ENCODE assay signal across 8 cellular contexts in genomic region chr7:38908759-38909335, GRCh38. TPM values are rescaled to one million over a fixed set of nuclear protein-coding genes. Genes with fewer than 3 reads are reported as not detected.
DNase-seq lines count a peak whose midpoint lies in the region; ATAC-seq and TF ChIP-seq lines count a peak whose summit lies in the region.

Gene VPS41 (minus strand): TSS chr7:38909191. CDS start chr7:38909174, 17 bp downstream.

- peaks cover 22% of the 10 kb centered on the region for H3K79me2 ChIP-seq in OCI-LY1 (ENCODE audit: insufficient read depth, low read length)

- H3K9me3 Mint-ChIP-seq in Calu3 (ENCODE audit: low read depth, unreplicated experiment): no peaks in the 10 kb centered on the region

- no peaks in the 10 kb centered on the region for H3K27me3 Mint-ChIP-seq in Calu3 (ENCODE audit: unreplicated experiment)

- no peaks in the 10 kb centered on the region for H3K27me3 ChIP-seq in OCI-LY1 (ENCODE audit: insufficient read depth, low read length)
- no peaks in the 10 kb centered on the region for H3K27me3 ChIP-seq in mucosa of rectum (ENCODE audit: control insufficient read depth in 2 of 2, insufficient read depth in 2 of 2, low read length in 2 of 2)

- H3K4me3 ChIP-seq in OCI-LY1 (ENCODE audit: low read depth, low read length, poor library complexity, severe bottlenecking) (peak within 1 kb of the TSS; percentile 79), epithelial cell of proximal tubule (ENCODE audit: low read depth, low read length) (peak within 1 kb of the TSS; percentile 88), mucosa of rectum (ENCODE audit: low read length in 2 of 2) (peak within 1 kb of the TSS; percentile 88 to 97)

- H3K4me2 ChIP-seq in OCI-LY1 (ENCODE audit: low read length): peak within 1 kb of the TSS; percentile 87

- TF ChIP-seq CTCF in Calu3 (IDR thresholded peaks at IDR 0.05; ENCODE audit: unreplicated experiment): no peak
- TF ChIP-seq CTCF in OCI-LY1 (IDR thresholded peaks at IDR 0.05; ENCODE audit: low read length): no peak
- no peak for TF ChIP-seq CTCF in epithelial cell of proximal tubule (conservative IDR thresholded peaks at IDR 0.05; ENCODE audit: low read depth, low read length)

- peak within 1 kb of the TSS; percentile 75 for H3K27ac Mint-ChIP-seq in Calu3 (ENCODE audit: unreplicated experiment)

- H3K4me1 ChIP-seq in OCI-LY1 (ENCODE audit: insufficient read depth, low read length, severe bottlenecking): peaks cover 33% of the 10 kb centered on the region
- H3K4me1 ChIP-seq in mucosa of rectum (ENCODE audit: control insufficient read depth in 2 of 2, insufficient read depth in 2 of 2, low read length in 2 of 2): peaks cover 0 to 3% of the 10 kb centered on the region in 2 donors

- H3K9me3 ChIP-seq in OCI-LY1 (ENCODE audit: low read length) (no peaks in the 10 kb centered on the region), mucosa of rectum (ENCODE audit: control insufficient read depth in 2 of 2, low read length in 2 of 2) (no peaks in the 10 kb centered on the region)

- DNase-seq in Calu3 (peak; percentile 90), HT-29 (ENCODE audit: low spot score) (peak; percentile 89), activated T-cell treated with anti-CD3 and anti-CD28 coated beads for 24 hours (ENCODE audit: low read depth) (peak; percentile 71), epithelial cell of proximal tubule (ENCODE audit: low read depth) (peak; percentile 22)
- peak; percentile 54 to 58 for DNase-seq in stimulated activated CD8-positive, alpha-beta memory T cell treated with anti-CD3 and anti-CD28 coated beads, Interleukin-4, amount 100 ng/mL, for 4 hours (ENCODE audit: low read depth in 2 of 2, low spot score in 1 of 2)

- H3K9ac ChIP-seq in OCI-LY1 (ENCODE audit: low read length): peak within 1 kb of the TSS; percentile 72
- H3K9ac ChIP-seq in mucosa of rectum (ENCODE audit: low read depth in 1 of 2, low read length in 2 of 2): peak within 1 kb of the TSS; percentile 75 to 76

- H3F3A ChIP-seq in OCI-LY1 (ENCODE audit: insufficient read depth, low read length): no peaks in the 10 kb centered on the region

- intact Hi-C loops in Calu3 (cut with micrococcal nuclease; ENCODE audit: unreplicated experiment): loop anchor here (2.0 to 5.0 kb wide), 2 partner anchors 46 to 82 kb away; no protein-coding TSS in a partner anchor

- H3K36me3 ChIP-seq in OCI-LY1 (ENCODE audit: insufficient read depth, low read length) (no peaks in the 10 kb centered on the region), mucosa of rectum (ENCODE audit: control insufficient read depth in 2 of 2, insufficient read depth in 2 of 2, low read length in 2 of 2) (no peaks in the 10 kb centered on the region)

- H3K4me3 Mint-ChIP-seq in Calu3 (ENCODE audit: low read depth, unreplicated experiment): peak within 1 kb of the TSS; percentile 83

- BruUV-seq in Calu3 (replicated peaks; lab: Mats Ljungman, UMichigan): no TSS peak

- no peak within 1 kb of the TSS for H3K27ac ChIP-seq in OCI-LY1 (ENCODE audit: low read depth, low read length, poor library complexity, severe bottlenecking)
- H3K27ac ChIP-seq in mucosa of rectum (ENCODE audit: low read depth in 2 of 2, low read length in 2 of 2): peak within 1 kb of the TSS; percentile 35 to 37

- no peaks in the 10 kb centered on the region for H4K20me1 ChIP-seq in OCI-LY1 (ENCODE audit: insufficient read depth, low read length)

- H3K4me1 Mint-ChIP-seq in Calu3 (ENCODE audit: low read depth, unreplicated experiment): peaks cover 51% of the 10 kb centered on the region

- CTCF ChIA-PET in Calu3 (lab: Charles Lee): interaction anchor here (0.7 to 2.5 kb wide), 6 partner anchors 9 to 78 kb away, joined by 3 to 11 read pairs (median 4); no protein-coding TSS in a partner anchor

- H2AFZ ChIP-seq in OCI-LY1 (ENCODE audit: low read length): no peak within 1 kb of the TSS

- peak; percentile 94 for ATAC-seq in GM21360 (IDR thresholded peaks at IDR 0.05; ENCODE audit: unreplicated experiment)

- H3K9me2 ChIP-seq in OCI-LY1 (ENCODE audit: low read depth, low read length): no peaks in the 10 kb centered on the region

- peaks cover 13% of the 10 kb centered on the region for H3K36me3 Mint-ChIP-seq in Calu3 (ENCODE audit: insufficient read depth, unreplicated experiment)

RNA-seq across cellular contexts. Expression of gene VPS41, which starts in this region (rescaled TPM):
- 249 and 292 TPM in 2 replicates for total RNA-seq in Calu3 (2022)
- 11.4 and 14.2 TPM in 2 replicates for total RNA-seq in HT-29 (2014; rRNA removed; shearing (Covaris generic))
- 22.1 and 22.7 TPM in 2 replicates for total RNA-seq in epithelial cell of proximal tubule

Comparison
In these comparisons a context has a peak if more than half of its experiments do, and no peak if none do; other contexts are left out.
1. RNA of gene VPS41 (total RNA-seq): 249 to 292 TPM in Calu3; 22.1 to 22.7 TPM in epithelial cell of proximal tubule and 11.4 to 14.2 TPM in HT-29; every median in the first group is over 10 times any median in the second.
2. DNase-seq: peak in every context shown above with its lines; median percentile 90 in Calu3; 89 in HT-29; 71 in activated T-cell treated with anti-CD3 and anti-CD28 coated beads for 24 hours; 56 in stimulated activated CD8-positive, alpha-beta memory T cell treated with anti-CD3 and anti-CD28 coated beads, Interleukin-4, amount 100 ng/mL, for 4 hours; 22 in epithelial cell of proximal tubule.
3. Peak in every context shown above with its lines, with median percentiles within 50 percentile points of each other: H3K4me3 ChIP-seq.